15 cellular contexts compared by ENCODE assay signal in the genomic region with DNA sequence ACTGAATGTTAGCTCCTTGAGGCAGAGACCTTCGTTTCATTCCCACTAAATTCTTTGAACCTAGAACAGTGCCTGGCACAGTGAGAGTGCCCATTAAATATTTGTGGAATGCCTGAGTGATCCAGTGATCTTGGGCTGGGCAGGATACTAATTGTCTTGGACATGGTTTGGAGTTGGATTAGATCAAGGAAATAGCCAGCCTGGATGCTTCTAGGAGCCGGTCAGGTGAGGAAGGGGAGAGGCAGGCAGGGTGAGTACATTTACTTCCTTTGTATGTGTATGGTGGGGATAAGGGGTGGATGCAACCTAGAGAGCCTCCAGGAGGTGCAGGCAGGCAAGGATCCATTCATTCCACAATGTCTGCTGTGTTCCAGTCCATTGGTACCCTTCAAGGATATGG. TPM values are rescaled to one million over a fixed set of nuclear protein-coding genes. Genes with fewer than 3 reads are reported as not detected.
DNase-seq lines count a peak whose midpoint lies in the region; ATAC-seq and TF ChIP-seq lines count a peak whose summit lies in the region.
"Had no signal": no experiment of that assay in that cellular context is flagged by ENCODE, and none has a peak within 500 bp of the region (broad histone marks: within the 10 kb centered on the region; RNA-seq: fewer than 3 reads in every experiment).

No MANE protein-coding gene starts in this region.

- no peaks in the 10 kb centered on the region for H3K27me3 Mint-ChIP-seq in activated naive CD4-positive, alpha-beta T cell treated with anti-CD3 and anti-CD28 coated beads, Interleukin-2, amount 50 U/mL, for 24 hours
- no peaks in the 10 kb centered on the region for H3K27me3 Mint-ChIP-seq in T-helper 17 cell

- H3K36me3 Mint-ChIP-seq in activated naive CD4-positive, alpha-beta T cell treated with anti-CD3 and anti-CD28 coated beads, Interleukin-2, amount 50 U/mL, for 24 hours = peaks cover 33% of the 10 kb centered on the region
- peaks cover 6% of the 10 kb centered on the region for H3K36me3 Mint-ChIP-seq in T-helper 17 cell (ENCODE audit: low read depth)

- H3K4me3 Mint-ChIP-seq in activated naive CD4-positive, alpha-beta T cell treated with anti-CD3 and anti-CD28 coated beads, Interleukin-2, amount 50 U/mL, for 24 hours = no peak overlapping the region
- H3K4me3 Mint-ChIP-seq in T-helper 17 cell = no peak overlapping the region

- no peak for DNase-seq in activated naive CD4-positive, alpha-beta T cell treated with Interleukin-2 at 50 U/mL for 16 hours
- no peak for DNase-seq in T-helper 17 cell
- peak; percentile 65 for DNase-seq in kidney tubule cell (ENCODE audit: low spot score)
- DNase-seq in transverse colon = no peak
- no peak for DNase-seq in mucosa of descending colon
- no peak for DNase-seq in NCI-H2081 (lab: John Stamatoyannopoulos, UW)
- DNase-seq in stimulated activated naive CD4-positive, alpha-beta T cell (lab: John Stamatoyannopoulos, UW) = no peak
- DNase-seq: activated T-cell treated with anti-CD3 and anti-CD28 coated beads, Interleukin-2, amount 50 U/mL, for 48 hours; DMS153; NCI-H1694; NCI-H524; stimulated activated naive CD4-positive, alpha-beta T cell treated with Interleukin-2 at 50 U/mL for 16 hours had no signal

- H3K4me1 ChIP-seq in transverse colon (peaks cover 9 to 68% (median 29%) of the 10 kb centered on the region in 4 donors), mucosa of descending colon (ENCODE audit: low read depth) (peaks cover 12% of the 10 kb centered on the region)

- H3K27ac ChIP-seq in transverse colon = peak overlapping the region in 3 of 4 donors; percentile 1 to 99 (median 96)
- H3K27ac ChIP-seq: KMS-11 had no signal

- intact Hi-C loops in transverse colon (cut with DNase I; ENCODE audit: low total_unique reads) = no loop called here
- intact Hi-C loops in mucosa of descending colon (cut with DNase I, micrococcal nuclease) = no loop called here

- in situ Hi-C loops in transverse colon (cut with MboI; ENCODE audit: low pct_ligation_motif_present in 1 of 4, low pct_unique_long_range_greater_than_20kb in 1 of 4, low sequenced_read_pairs in 3 of 4) = no loop called here

- no peak for TF ChIP-seq POLR2A in transverse colon (IDR thresholded peaks at IDR 0.05)

- H3K9me3 ChIP-seq in T-helper 17 cell (ENCODE audit: control insufficient read depth, low read length, poor library complexity, severe bottlenecking) = no peaks in the 10 kb centered on the region
- H3K9me3 ChIP-seq in transverse colon = no peaks in the 10 kb centered on the region
- H3K9me3 ChIP-seq in mucosa of descending colon = no peaks in the 10 kb centered on the region

- no peaks in the 10 kb centered on the region for H3K36me3 ChIP-seq in transverse colon
- H3K36me3 ChIP-seq in mucosa of descending colon (ENCODE audit: low read depth) = peaks cover 5% of the 10 kb centered on the region

- H3K27me3 ChIP-seq in transverse colon = no peaks in the 10 kb centered on the region

- ATAC-seq in T-helper 17 cell = no peak
- ATAC-seq in mucosa of descending colon = no peak
- ATAC-seq: Panc1 had no signal

- H3K27ac Mint-ChIP-seq in activated naive CD4-positive, alpha-beta T cell treated with anti-CD3 and anti-CD28 coated beads, Interleukin-2, amount 50 U/mL, for 24 hours = peak overlapping the region; percentile 68
- peak overlapping the region; percentile 37 for H3K27ac Mint-ChIP-seq in T-helper 17 cell

- peaks cover 66% of the 10 kb centered on the region for H3K4me1 Mint-ChIP-seq in activated naive CD4-positive, alpha-beta T cell treated with anti-CD3 and anti-CD28 coated beads, Interleukin-2, amount 50 U/mL, for 24 hours
- peaks cover 48% of the 10 kb centered on the region for H3K4me1 Mint-ChIP-seq in T-helper 17 cell

- WGBS in transverse colon (ENCODE audit: low coverage in 1 of 2), 2 donors = 80 to 87% methylated on average over 1 to 2 of the region's 2 CpGs

- TF ChIP-seq CTCF in transverse colon (IDR thresholded peaks at IDR 0.05) (no peak), mucosa of descending colon (IDR thresholded peaks at IDR 0.05) (no peak)

- no peak overlapping the region for H3K4me3 ChIP-seq in transverse colon
- H3K4me3 ChIP-seq in mucosa of descending colon = no peak overlapping the region

- H3K9me3 Mint-ChIP-seq in activated naive CD4-positive, alpha-beta T cell treated with anti-CD3 and anti-CD28 coated beads, Interleukin-2, amount 50 U/mL, for 24 hours = no peaks in the 10 kb centered on the region

- TF ChIP-seq EP300 in transverse colon (IDR thresholded peaks at IDR 0.05; ENCODE audit: low read depth) = no peak

RNA-seq across cellular contexts. Expression of a gene that starts 3.6 kb away (rescaled TPM):
- total RNA-seq in T-helper 17 cell (100 to 1,000 TPM; 102 to 106 TPM), transverse colon (100 to 1,000 TPM; 156 to 252 (median 166) TPM), mucosa of descending colon (100 to 1,000 TPM; 139 to 254 (median 169) TPM)

RNA-seq across cellular contexts. Expression of a gene that starts 36.1 kb away (rescaled TPM):
- total RNA-seq in T-helper 17 cell (10 to 100 TPM; 13.7 to 14.2 TPM), transverse colon (1 to 10 TPM in 2 of 4 donors, not detected in 2; 5.9 to 9.8 TPM), mucosa of descending colon (10 to 100 TPM in 2 of 3 donors, 1 to 10 TPM in 1; 9.2 to 11.6 (median 10.0) TPM)
